8 cellular contexts compared by ENCODE assay signal in the genomic region with DNA sequence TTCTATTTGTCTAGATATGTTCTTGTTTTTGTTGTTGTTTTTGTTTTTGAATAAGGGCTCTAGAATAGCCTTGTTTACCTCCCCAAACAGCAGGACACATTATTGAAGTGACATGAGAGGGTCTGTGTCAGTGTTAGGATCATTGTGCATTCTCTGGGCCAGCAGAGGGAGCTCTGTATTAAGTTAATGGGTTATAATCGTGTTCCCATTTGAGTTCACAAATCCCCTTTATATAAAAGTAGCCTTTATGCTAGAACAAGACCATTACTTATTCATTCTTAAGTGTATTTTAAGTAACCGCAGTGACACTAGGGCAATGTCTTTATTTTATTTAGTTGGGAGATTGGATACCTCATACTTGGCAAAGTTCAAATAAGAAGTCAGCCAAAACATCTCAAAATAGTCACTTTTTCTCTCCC. TPM values are rescaled to one million over a fixed set of nuclear protein-coding genes. Genes with fewer than 3 reads are reported as not detected.
DNase-seq lines count a peak whose midpoint lies in the region; ATAC-seq, FAIRE-seq and TF ChIP-seq lines count a peak whose summit lies in the region.

No MANE protein-coding gene starts in this region.

- H3K4me3 ChIP-seq in ACC112 (ENCODE audit: low read depth, low read length), result peak overlapping the region; percentile 23; the same call in 1 of the 2 replicates
- H3K4me3 ChIP-seq in mucosa of descending colon, result no peak overlapping the region

- H3K4me3 Mint-ChIP-seq in activated CD4-positive, alpha-beta T cell treated with anti-CD3 and anti-CD28 coated beads, Interleukin-2, amount 10 ng/mL, durations not matched to agents 7 days and 5 days, result no peak overlapping the region
- no peak overlapping the region for H3K4me3 Mint-ChIP-seq in stimulated activated naive CD8-positive, alpha-beta T cell treated with anti-CD3 and anti-CD28 coated beads, Interleukin-15, amount 100 ng/mL, for 72 hours

- intact Hi-C loops in mucosa of descending colon (cut with DNase I, micrococcal nuclease), result no loop called here

- no peak overlapping the region for H2AFZ ChIP-seq in ACC112 (ENCODE audit: low read length, unreplicated experiment)

- no peaks in the 10 kb centered on the region for H3K27me3 Mint-ChIP-seq in activated CD4-positive, alpha-beta T cell treated with anti-CD3 and anti-CD28 coated beads, Interleukin-2, amount 10 ng/mL, durations not matched to agents 7 days and 5 days
- no peaks in the 10 kb centered on the region for H3K27me3 Mint-ChIP-seq in stimulated activated naive CD8-positive, alpha-beta T cell treated with anti-CD3 and anti-CD28 coated beads, Interleukin-15, amount 100 ng/mL, for 72 hours

- CTCF ChIA-PET in activated CD4-positive, alpha-beta T cell treated with anti-CD3 and anti-CD28 coated beads, Interleukin-2, amount 10 ng/mL, durations not matched to agents 7 days and 5 days (lab: Charles Lee), result interaction anchor here (1.1 to 2.5 kb wide), 4 partner anchors 12 to 85 kb away, joined by 3 to 8 read pairs (median 6); no protein-coding TSS in a partner anchor

- no peaks in the 10 kb centered on the region for H3K9me3 ChIP-seq in mucosa of descending colon

- DNase-seq in GM12892 (ENCODE audit: insufficient read length), result no peak
- peak; percentile 43 for DNase-seq in NCI-H2196 treated with DMSO at 0.1 percent for 48 hours (lab: John Stamatoyannopoulos, UW; ENCODE audit: unreplicated experiment)
- DNase-seq in activated CD4-positive, alpha-beta T cell treated with anti-CD3 and anti-CD28 coated beads, Interleukin-2, amount 10 ng/mL, durations not matched to agents 7 days and 5 days, result peak; percentile 57
- DNase-seq in mucosa of descending colon, result peak in 1 of 3 donors; percentile 83
- DNase-seq in stimulated activated naive CD8-positive, alpha-beta T cell treated with anti-CD3 and anti-CD28 coated beads, Interleukin-15, amount 100 ng/mL, for 72 hours, result peak; percentile 23 to 26

- peaks cover 60% of the 10 kb centered on the region for H3K36me3 Mint-ChIP-seq in activated CD4-positive, alpha-beta T cell treated with anti-CD3 and anti-CD28 coated beads, Interleukin-2, amount 10 ng/mL, durations not matched to agents 7 days and 5 days (ENCODE audit: low read depth)

- 0 out of 2 replicates have a peak, but pooled peaks cover 4% of the 10 kb centered on the region for H3K36me3 ChIP-seq in ACC112 (ENCODE audit: insufficient read depth, low read length)
- H3K36me3 ChIP-seq in mucosa of descending colon (ENCODE audit: low read depth), result no peaks in the 10 kb centered on the region

- H3K27ac Mint-ChIP-seq in activated CD4-positive, alpha-beta T cell treated with anti-CD3 and anti-CD28 coated beads, Interleukin-2, amount 10 ng/mL, durations not matched to agents 7 days and 5 days, result no peak overlapping the region
- peak overlapping the region in 1 of 2 donors; percentile 24 for H3K27ac Mint-ChIP-seq in stimulated activated naive CD8-positive, alpha-beta T cell treated with anti-CD3 and anti-CD28 coated beads, Interleukin-15, amount 100 ng/mL, for 72 hours

- no peaks in the 10 kb centered on the region for H3K27me3 ChIP-seq in ACC112 (ENCODE audit: insufficient read depth, low read length)

- TF ChIP-seq POLR2A in GM12892 (IDR thresholded peaks at IDR 0.05; ENCODE audit: low read depth, low read length), result no peak

- H3K79me2 ChIP-seq in ACC112 (ENCODE audit: control insufficient read depth, insufficient read depth, low read length, unreplicated experiment), result peaks cover 15% of the 10 kb centered on the region

- peaks cover 35% of the 10 kb centered on the region for H3K4me1 Mint-ChIP-seq in activated CD4-positive, alpha-beta T cell treated with anti-CD3 and anti-CD28 coated beads, Interleukin-2, amount 10 ng/mL, durations not matched to agents 7 days and 5 days
- peaks cover 70% of the 10 kb centered on the region for H3K4me1 Mint-ChIP-seq in stimulated activated naive CD8-positive, alpha-beta T cell treated with anti-CD3 and anti-CD28 coated beads, Interleukin-15, amount 100 ng/mL, for 72 hours

- POLR2A ChIA-PET in activated CD4-positive, alpha-beta T cell treated with anti-CD3 and anti-CD28 coated beads, Interleukin-2, amount 10 ng/mL, durations not matched to agents 7 days and 5 days (lab: Charles Lee), result interaction anchor here (0.7 kb wide), 1 partner anchor 98 kb away, joined by 3 read pairs; no protein-coding TSS in a partner anchor

- H3K4me1 ChIP-seq in ACC112 (ENCODE audit: control insufficient read depth, insufficient read depth, low read length, unreplicated experiment), result peaks cover 51% of the 10 kb centered on the region
- peaks cover 7% of the 10 kb centered on the region for H3K4me1 ChIP-seq in mucosa of descending colon (ENCODE audit: low read depth)

- no peaks in the 10 kb centered on the region for H3K9me3 Mint-ChIP-seq in activated CD4-positive, alpha-beta T cell treated with anti-CD3 and anti-CD28 coated beads, Interleukin-2, amount 10 ng/mL, durations not matched to agents 7 days and 5 days
- no peaks in the 10 kb centered on the region for H3K9me3 Mint-ChIP-seq in stimulated activated naive CD8-positive, alpha-beta T cell treated with anti-CD3 and anti-CD28 coated beads, Interleukin-15, amount 100 ng/mL, for 72 hours

- peak overlapping the region; percentile 81 for H3K27ac ChIP-seq in ACC112 (ENCODE audit: low read depth, low read length)

- FAIRE-seq in GM12892 (lab: Jason Lieb, UNC) (peak; percentile 24), endometrium (lab: Jason Lieb, UNC) (peak; percentile 82)

- no peak for TF ChIP-seq CTCF in mucosa of descending colon (IDR thresholded peaks at IDR 0.05)

- ATAC-seq in mucosa of descending colon (peak; percentile 69), HG02642 (IDR thresholded peaks at IDR 0.05; ENCODE audit: poor library complexity, unreplicated experiment) (no peak)
- ATAC-seq in stimulated activated naive CD8-positive, alpha-beta T cell treated with anti-CD3 and anti-CD28 coated beads, Interleukin-15, amount 100 ng/mL, for 72 hours, result peak; percentile 76

RNA-seq across cellular contexts. Expression of a gene that starts 44.8 kb away (rescaled TPM):
- polyA plus RNA-seq in GM12892 (2012; ENCODE audit: missing spikeins), result 49.7 TPM
- total RNA-seq in activated CD4-positive, alpha-beta T cell treated with anti-CD3 and anti-CD28 coated beads, Interleukin-2, amount 10 ng/mL, durations not matched to agents 7 days and 5 days, result 100 to 1,000 TPM; 201 to 229 TPM
- total RNA-seq in mucosa of descending colon, result 10 to 100 TPM; 34.2 to 42.0 (median 36.6) TPM

RNA-seq across cellular contexts. Expression of a gene that starts 50.9 kb away (rescaled TPM):
- polyA plus RNA-seq in GM12892 (2012; ENCODE audit: missing spikeins), result 26.7 TPM
- total RNA-seq in activated CD4-positive, alpha-beta T cell treated with anti-CD3 and anti-CD28 coated beads, Interleukin-2, amount 10 ng/mL, durations not matched to agents 7 days and 5 days, result 10 to 100 TPM; 21.4 to 23.3 TPM
- 10 to 100 TPM; 10.9 to 15.4 (median 13.3) TPM for total RNA-seq in mucosa of descending colon

Comparison
In these comparisons a context has a peak if more than half of its experiments do, and no peak if none do; other contexts are left out.
1. RNA of a gene that starts 44.8 kb away (total RNA-seq): 201 to 229 TPM in activated CD4-positive, alpha-beta T cell treated with anti-CD3 and anti-CD28 coated beads, Interleukin-2, amount 10 ng/mL, durations not matched to agents 7 days and 5 days; 34.2 to 42.0 TPM in mucosa of descending colon; every median in the first group is over 4 times any median in the second.